ENCODE assay signal across 21 cellular contexts in genomic region chr3:38493019-38493418, GRCh38. TPM values are rescaled to one million over a fixed set of nuclear protein-coding genes. Genes with fewer than 3 reads are reported as not detected.
A peak's percentile ranks its signal among the peaks of the same experiment; 100 is the strongest.
DNase-seq lines count a peak whose midpoint lies in the region; ATAC-seq, FAIRE-seq and TF ChIP-seq lines count a peak whose summit lies in the region.
"Had no signal": no experiment of that assay in that cellular context is flagged by ENCODE, and none has a peak within 500 bp of the region (broad histone marks: within the 10 kb centered on the region; RNA-seq: fewer than 3 reads in every experiment).

No MANE protein-coding gene starts in this region.

- H3K4me3 ChIP-seq in adipocyte (ENCODE audit: low read length) (no peak overlapping the region), gastrocnemius medialis (no peak overlapping the region)
- H3K4me3 ChIP-seq: BLaER1 had no signal

- H3K4me1 Mint-ChIP-seq in CD14-positive monocyte = peaks cover 8% of the 10 kb centered on the region

- peaks cover 41% of the 10 kb centered on the region for H3K4me1 ChIP-seq in adipocyte (ENCODE audit: control insufficient read depth, insufficient read depth, low read length)
- peaks cover 27 to 46% of the 10 kb centered on the region in 2 donors for H3K4me1 ChIP-seq in gastrocnemius medialis
- H3K4me1 ChIP-seq: parathyroid adenoma had no signal

- TF ChIP-seq CTCF in gastrocnemius medialis (IDR thresholded peaks at IDR 0.05 in 4 of 5, conservative IDR thresholded peaks at IDR 0.05 in 1 of 5) = no peak
- TF ChIP-seq CTCF in CD14-positive monocyte (IDR thresholded peaks at IDR 0.05) = no peak

- TF ChIP-seq POLR2A in gastrocnemius medialis (IDR thresholded peaks at IDR 0.05) (no peak), GM12892 (IDR thresholded peaks at IDR 0.05; ENCODE audit: low read depth, low read length) (no peak)

- H3K9me3 ChIP-seq in adipocyte (ENCODE audit: control insufficient read depth, low read length) = no peaks in the 10 kb centered on the region
- no peaks in the 10 kb centered on the region for H3K9me3 ChIP-seq in gastrocnemius medialis
- H3K9me3 ChIP-seq: BLaER1 had no signal

- H3K9ac ChIP-seq in adipocyte (ENCODE audit: low read length) = no peak overlapping the region
- H3K9ac ChIP-seq: BLaER1, parathyroid adenoma had no signal

- ATAC-seq in gastrocnemius medialis = no peak
- no peak for ATAC-seq in GM21786 (IDR thresholded peaks at IDR 0.05; ENCODE audit: unreplicated experiment)
- ATAC-seq in GM18498 (IDR thresholded peaks at IDR 0.05; ENCODE audit: unreplicated experiment) = no peak
- ATAC-seq: naive thymus-derived CD4-positive, alpha-beta T cell had no signal

- no peak overlapping the region for H3K4me3 Mint-ChIP-seq in CD14-positive monocyte
- H3K4me3 Mint-ChIP-seq: dendritic cell treated with granulocyte-macrophage colony-stimulating factor and Interleukin-4, amounts not matched to agents 40 ng/mL and 50 ng/mL, for 4 days; naive thymus-derived CD4-positive, alpha-beta T cell had no signal

- intact Hi-C loops in gastrocnemius medialis (cut with DNase I; ENCODE audit: low total_unique reads) (no loop called here), CD14-positive monocyte (cut with micrococcal nuclease) (no loop called here)

- in situ Hi-C loops in gastrocnemius medialis (cut with MboI; ENCODE audit: low sequenced_read_pairs in 4 of 4) = loop anchor here in 3 of 4 donors (25.0 kb wide), 1 partner anchor 356 kb away; the partner anchor contains the start of genes ACAA1 (in 3 of the 3) and MYD88 (in 3 of the 3)

- peaks cover 0 to 3% (median 1%) of the 10 kb centered on the region in 3 donors for H3K27me3 Mint-ChIP-seq in CD14-positive monocyte (ENCODE audit: low read depth in 3 of 3)
- H3K27me3 Mint-ChIP-seq: dendritic cell treated with granulocyte-macrophage colony-stimulating factor and Interleukin-4, amounts not matched to agents 40 ng/mL and 50 ng/mL, for 4 days; IgD-negative memory B cell; naive thymus-derived CD4-positive, alpha-beta T cell had no signal

- no peak overlapping the region for H3K27ac Mint-ChIP-seq in CD14-positive monocyte
- H3K27ac Mint-ChIP-seq: dendritic cell treated with granulocyte-macrophage colony-stimulating factor and Interleukin-4, amounts not matched to agents 40 ng/mL and 50 ng/mL, for 4 days; IgD-negative memory B cell; naive thymus-derived CD4-positive, alpha-beta T cell had no signal

- H3K36me3 ChIP-seq in adipocyte (ENCODE audit: control insufficient read depth, insufficient read depth, low read length, severe bottlenecking) = no peaks in the 10 kb centered on the region
- peaks cover 0 to 4% of the 10 kb centered on the region in 2 donors for H3K36me3 ChIP-seq in gastrocnemius medialis

- H3K27ac ChIP-seq in gastrocnemius medialis = peak overlapping the region; percentile 24 to 49 (median 34)
- H3K27ac ChIP-seq: BLaER1, parathyroid adenoma, VCaP had no signal

- no peak for FAIRE-seq in GM12892 (lab: Jason Lieb, UNC)
- FAIRE-seq: H1, small intestine had no signal

- H3K27me3 ChIP-seq in adipocyte (replicated peaks; ENCODE audit: control insufficient read depth, insufficient read depth, low read length) (no peaks in the 10 kb centered on the region), gastrocnemius medialis (no peaks in the 10 kb centered on the region)
- H3K27me3 ChIP-seq: BLaER1 had no signal

- DNase-seq in ELR (ENCODE audit: low read depth) (peak; percentile 55), adipocyte (ENCODE audit: low read depth) (peak; percentile 15), fibroblast of the conjunctiva (ENCODE audit: low read depth) (peak; percentile 28), gastrocnemius medialis (no peak), GM12892 (ENCODE audit: insufficient read length) (no peak), CD14-positive monocyte (ENCODE audit: low spot score) (no peak)
- DNase-seq: activated naive CD4-positive, alpha-beta T cell treated with Interleukin-2 at 50 U/mL for 16 hours; activated T-cell treated with anti-CD3 and anti-CD28 coated beads for 4 hours; naive thymus-derived CD4-positive, alpha-beta T cell; NCI-H187 treated with DMSO at 0.1 percent for 48 hours; SHP77; small intestine; stimulated activated CD4-positive, alpha-beta T cell treated with anti-CD3 and anti-CD28 coated beads, Interleukin-4, amount 100 ng/mL, for 1 hour had no signal

- no peaks in the 10 kb centered on the region for H3K36me3 Mint-ChIP-seq in CD14-positive monocyte

- no peaks in the 10 kb centered on the region for H3K9me3 Mint-ChIP-seq in CD14-positive monocyte
- H3K9me3 Mint-ChIP-seq: dendritic cell treated with granulocyte-macrophage colony-stimulating factor and Interleukin-4, amounts not matched to agents 40 ng/mL and 50 ng/mL, for 4 days; IgD-negative memory B cell; naive thymus-derived CD4-positive, alpha-beta T cell had no signal

RNA-seq across cellular contexts. Expression of gene EXOG, which starts 3.1 kb away (rescaled TPM):
- 1 to 10 TPM; 1.6 to 6.5 (median 2.2) TPM for total RNA-seq in gastrocnemius medialis
- polyA plus RNA-seq in GM12892 (2012; ENCODE audit: missing spikeins) = 12.7 TPM
- 1 to 10 TPM; 1.6 to 2.4 TPM for polyA plus RNA-seq in CD14-positive monocyte

RNA-seq across cellular contexts. Expression of gene ACVR2B, which starts 39.3 kb away (rescaled TPM):
- total RNA-seq in gastrocnemius medialis = 10 to 100 TPM in 1 of 4 donors, 1 to 10 TPM in 3; 2.4 to 12.1 (median 6.3) TPM
- 2.4 TPM for polyA plus RNA-seq in GM12892 (2012; ENCODE audit: missing spikeins)
- under 1 TPM in 1 of 2 donors, not detected in 1; 0.15 TPM for polyA plus RNA-seq in CD14-positive monocyte
- polyA plus RNA-seq: IgD-negative memory B cell had no signal

Comparison
In these comparisons a context has a peak if more than half of its experiments do, and no peak if none do; other contexts are left out.
1. DNase-seq: peak in ELR (single experiment), adipocyte (single experiment) and fibroblast of the conjunctiva (single experiment); none in gastrocnemius medialis (0 of 2), GM12892 (single experiment) and CD14-positive monocyte (single experiment).